Comparison of ENCODE assay signal across 17 cellular contexts in the genomic region with DNA sequence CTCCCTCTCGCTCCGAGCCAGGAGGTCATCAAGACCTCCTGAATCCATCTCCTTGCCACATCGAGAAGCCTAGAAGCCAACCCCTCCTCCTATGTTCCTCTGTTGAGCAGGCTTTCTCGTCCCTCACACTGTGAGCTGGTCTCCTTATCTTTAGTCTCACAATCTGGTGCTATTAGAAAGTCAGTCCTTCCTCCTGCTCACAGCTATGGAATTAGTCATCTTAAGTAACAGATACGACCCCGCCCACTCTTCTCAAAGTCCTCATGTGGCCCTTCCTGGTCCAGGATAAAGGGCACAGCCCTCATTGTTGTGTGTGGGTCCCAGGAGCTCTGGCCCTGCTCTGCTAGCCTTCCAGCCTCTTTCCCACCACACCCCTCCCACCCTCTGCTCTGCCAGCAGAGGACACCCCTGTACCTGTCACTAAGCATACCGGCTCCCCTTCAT. TPM values are rescaled to one million over a fixed set of nuclear protein-coding genes. Genes with fewer than 3 reads are reported as not detected.
A peak's percentile ranks its signal among the peaks of the same experiment; 100 is the strongest.
DNase-seq lines count a peak whose midpoint lies in the region; ATAC-seq, FAIRE-seq and TF ChIP-seq lines count a peak whose summit lies in the region.
"Had no signal": no experiment of that assay in that cellular context is flagged by ENCODE, and none has a peak within 500 bp of the region (broad histone marks: within the 10 kb centered on the region; RNA-seq: fewer than 3 reads in every experiment).

No MANE protein-coding gene starts in this region.

- intact Hi-C loops in MCF 10A (cut with micrococcal nuclease) = no loop called here
- intact Hi-C loops in breast epithelium (cut with DNase I; ENCODE audit: low total_unique reads) = no loop called here
- intact Hi-C loops in left cardiac atrium (cut with DNase I) = no loop called here
- intact Hi-C loops in testis (cut with DNase I; ENCODE audit: low total_unique reads) = no loop called here

- TF ChIP-seq CTCF in MCF 10A (IDR thresholded peaks at IDR 0.05; ENCODE audit: unreplicated experiment) (no peak), breast epithelium (IDR thresholded peaks at IDR 0.05) (no peak), astrocyte (IDR thresholded peaks at IDR 0.05; ENCODE audit: insufficient read depth, low read depth, low read length) (no peak), testis (IDR thresholded peaks at IDR 0.05) (no peak)

- POLR2A ChIA-PET in MCF 10A (lab: Yijun Ruan, JAX) = no interaction called here

- WGBS in testis, 2 donors = 74 to 79% methylated on average over 7 of the region's 7 CpGs

- H3K27me3 Mint-ChIP-seq in MCF 10A (ENCODE audit: insufficient read depth, unreplicated experiment) (no peaks in the 10 kb centered on the region), astrocyte (ENCODE audit: low read depth, unreplicated experiment) (peaks cover 3% of the 10 kb centered on the region)

- no peaks in the 10 kb centered on the region for H3K79me2 ChIP-seq in astrocyte (ENCODE audit: insufficient read depth, low read length)

- no peaks in the 10 kb centered on the region for H3K27me3 ChIP-seq in breast epithelium
- H3K27me3 ChIP-seq in astrocyte (ENCODE audit: insufficient read depth, low read length) = no peaks in the 10 kb centered on the region
- no peaks in the 10 kb centered on the region for H3K27me3 ChIP-seq in testis

- FAIRE-seq in astrocyte (lab: Jason Lieb, UNC) = no peak
- FAIRE-seq: A204.1, GM12878 had no signal

- H3K9me3 Mint-ChIP-seq in MCF 10A (ENCODE audit: unreplicated experiment) = no peaks in the 10 kb centered on the region
- peaks cover 4% of the 10 kb centered on the region for H3K9me3 Mint-ChIP-seq in astrocyte (ENCODE audit: unreplicated experiment)

- H4K20me1 ChIP-seq in astrocyte (ENCODE audit: insufficient read depth, low read length) = no peaks in the 10 kb centered on the region

- H3K4me1 ChIP-seq in breast epithelium = no peaks in the 10 kb centered on the region
- H3K4me1 ChIP-seq in astrocyte (ENCODE audit: insufficient read depth, low read length) = peaks cover 4% of the 10 kb centered on the region
- H3K4me1 ChIP-seq in testis = peaks cover 14% of the 10 kb centered on the region

- H3K36me3 ChIP-seq in breast epithelium = no peaks in the 10 kb centered on the region
- H3K36me3 ChIP-seq in astrocyte (ENCODE audit: insufficient read depth, low read length) = no peaks in the 10 kb centered on the region
- no peaks in the 10 kb centered on the region for H3K36me3 ChIP-seq in testis (ENCODE audit: low read depth, missing control alignments)

- CTCF ChIA-PET in MCF 10A (lab: Yijun Ruan, JAX) = no interaction called here

- peak overlapping the region; percentile 23 for H3K4me2 ChIP-seq in astrocyte (ENCODE audit: low read length)

- DNase-seq in MCF 10A (ENCODE audit: unreplicated experiment) (peak; percentile 22), breast epithelium (ENCODE audit: low spot score in 2 of 2) (no peak), astrocyte (ENCODE audit: low read depth) (peak; percentile 72), left cardiac atrium (peak; percentile 36), testis (no peak), NCI-H446 treated with DMSO at 0.1 percent for 48 hours (lab: John Stamatoyannopoulos, UW) (no peak), NCI-H1105 (lab: John Stamatoyannopoulos, UW) (no peak), NCI-H345 (lab: John Stamatoyannopoulos, UW) (no peak)
- DNase-seq: activated CD4-positive, alpha-beta T cell treated with anti-CD3 and anti-CD28 coated beads, Interleukin-2, amount 10 ng/mL, durations not matched to agents 24 days and 14 days; activated effector memory CD4-positive, alpha-beta T cell treated with anti-CD3 and anti-CD28 coated beads, Interleukin-2, amount 50 U/mL, for 16 hours; cerebellar nuclear complex; H7; NCI-H187 treated with DMSO at 0.1 percent for 48 hours; stimulated activated CD4-positive, alpha-beta T cell treated with anti-CD3 and anti-CD28 coated beads, Interleukin-12 subunit alpha, Interleukin-12 subunit beta, amount 100 ng/mL, for 4 hours had no signal

- H3K36me3 Mint-ChIP-seq in MCF 10A (ENCODE audit: insufficient read depth, unreplicated experiment) = no peaks in the 10 kb centered on the region
- no peaks in the 10 kb centered on the region for H3K36me3 Mint-ChIP-seq in astrocyte (ENCODE audit: low read depth, unreplicated experiment)

- peak overlapping the region; percentile 39 for H2AFZ ChIP-seq in astrocyte (ENCODE audit: low read depth, low read length)

- no peak overlapping the region for H3K27ac ChIP-seq in breast epithelium
- H3K27ac ChIP-seq in astrocyte (ENCODE audit: low read depth, low read length) = no peak overlapping the region
- H3K27ac ChIP-seq in testis = peak overlapping the region; percentile 60 to 62

- H3K4me3 Mint-ChIP-seq in MCF 10A (ENCODE audit: unreplicated experiment) (no peak overlapping the region), astrocyte (ENCODE audit: unreplicated experiment) (no peak overlapping the region)
- H3K4me3 Mint-ChIP-seq: activated CD4-positive, alpha-beta T cell treated with anti-CD3 and anti-CD28 coated beads, Interleukin-2, amount 10 ng/mL, durations not matched to agents 24 days and 14 days; neural crest cell had no signal

- no peak overlapping the region for H3K9ac ChIP-seq in astrocyte (ENCODE audit: low read length)

- no peak overlapping the region for H3K4me3 ChIP-seq in breast epithelium
- no peak overlapping the region for H3K4me3 ChIP-seq in astrocyte (ENCODE audit: insufficient read depth, low read depth, low read length)
- H3K4me3 ChIP-seq in testis = no peak overlapping the region
- H3K4me3 ChIP-seq: GM12878 had no signal

- no peak for TF ChIP-seq POLR2A in breast epithelium (IDR thresholded peaks at IDR 0.05)
- TF ChIP-seq POLR2A in testis (IDR thresholded peaks at IDR 0.05) = no peak

- ATAC-seq in left cardiac atrium = peak in 1 of 2 donors; percentile 82
- ATAC-seq: GM12878 had no signal

- no peak overlapping the region for H3K27ac Mint-ChIP-seq in MCF 10A (ENCODE audit: low read depth, unreplicated experiment)
- H3K27ac Mint-ChIP-seq in astrocyte (ENCODE audit: unreplicated experiment) = no peak overlapping the region
- H3K27ac Mint-ChIP-seq: activated CD4-positive, alpha-beta T cell treated with anti-CD3 and anti-CD28 coated beads, Interleukin-2, amount 10 ng/mL, durations not matched to agents 24 days and 14 days had no signal

- BruUV-seq in MCF 10A (replicated peaks; lab: Mats Ljungman, UMichigan) = no TSS peak

- peaks cover 12% of the 10 kb centered on the region for H3K4me1 Mint-ChIP-seq in MCF 10A (ENCODE audit: insufficient read depth, unreplicated experiment)
- peaks cover 11% of the 10 kb centered on the region for H3K4me1 Mint-ChIP-seq in astrocyte (ENCODE audit: low read depth, unreplicated experiment)

- H3K9me3 ChIP-seq in breast epithelium = no peaks in the 10 kb centered on the region
- no peaks in the 10 kb centered on the region for H3K9me3 ChIP-seq in astrocyte (ENCODE audit: insufficient read depth, low read depth, low read length)
- H3K9me3 ChIP-seq in testis = no peaks in the 10 kb centered on the region

RNA-seq across cellular contexts. Expression of gene TRIB2, which starts 41.4 kb away (rescaled TPM):
- total RNA-seq in MCF 10A (2022) (12.9 and 14.3 TPM in 2 replicates), breast epithelium (10 to 100 TPM; 17.6 to 62.9 (median 49.6) TPM), astrocyte (22.6 and 28.6 TPM in 2 replicates), left cardiac atrium (10 to 100 TPM; 32.5 to 43.6 TPM), testis (100 to 1,000 TPM; 189 to 190 TPM)
- 54.9 TPM for polyA plus RNA-seq in testis (ENCODE audit: insufficient read depth, low read depth, low replicate concordance)

Comparison
In these comparisons a context has a peak if more than half of its experiments do, and no peak if none do; other contexts are left out.
1. DNase-seq: peak in MCF 10A (single experiment), astrocyte (single experiment) and left cardiac atrium (single experiment); none in breast epithelium (0 of 2), testis (single experiment), NCI-H446 treated with DMSO at 0.1 percent for 48 hours (single experiment), NCI-H1105 (single experiment) and NCI-H345 (single experiment).
2. H3K27ac ChIP-seq: peak in testis (2 of 2); none in breast epithelium (0 of 2) and astrocyte (single experiment).